ENCODE assay signal across 9 cellular contexts in genomic region chr4:54230479-54231418, GRCh38. TPM values are rescaled to one million over a fixed set of nuclear protein-coding genes. Genes with fewer than 3 reads are reported as not detected.
DNase-seq lines count a peak whose midpoint lies in the region; ATAC-seq, FAIRE-seq and TF ChIP-seq lines count a peak whose summit lies in the region.
"Had no signal": no experiment of that assay in that cellular context is flagged by ENCODE, and none has a peak within 500 bp of the region (broad histone marks: within the 10 kb centered on the region; RNA-seq: fewer than 3 reads in every experiment).

No MANE protein-coding gene starts in this region.

- FAIRE-seq in urothelium cell line (lab: Jason Lieb, UNC), result peak; percentile 74
- FAIRE-seq: K562 had no signal

- no peak overlapping the region for H2AK5ac ChIP-seq in mesenchymal stem cell (ENCODE audit: low read length, severe bottlenecking)

- peaks cover 11% of the 10 kb centered on the region for H3K4me1 Mint-ChIP-seq in MCF 10A (ENCODE audit: insufficient read depth, unreplicated experiment)

- TF ChIP-seq CTCF in breast epithelium (IDR thresholded peaks at IDR 0.05) (no peak), MCF 10A (IDR thresholded peaks at IDR 0.05; ENCODE audit: unreplicated experiment) (no peak)

- H3K4me1 ChIP-seq in breast epithelium, result peaks cover 0 to 6% of the 10 kb centered on the region in 2 donors
- H3K4me1 ChIP-seq in mesenchymal stem cell (ENCODE audit: control insufficient read depth, insufficient read depth, low read depth, low read length), result peaks cover 56% of the 10 kb centered on the region

- H3K4me3 Mint-ChIP-seq in MCF 10A (ENCODE audit: unreplicated experiment), result no peak overlapping the region

- POLR2A ChIA-PET in MCF 10A (lab: Yijun Ruan, JAX), result no interaction called here

- peak overlapping the region; percentile 27 for H4K8ac ChIP-seq in mesenchymal stem cell (ENCODE audit: low read length)

- H3K9me3 ChIP-seq in breast epithelium (no peaks in the 10 kb centered on the region), mesenchymal stem cell (ENCODE audit: control insufficient read depth, low read length) (no peaks in the 10 kb centered on the region)

- H3K27me3 ChIP-seq in breast epithelium (peaks cover 0 to 18% of the 10 kb centered on the region in 2 donors), mesenchymal stem cell (ENCODE audit: control insufficient read depth in 1 of 2, insufficient read depth in 1 of 2, low read length in 2 of 2) (peaks cover 0 to 45% of the 10 kb centered on the region in 2 experiments)

- peak in 1 of 2 donors; percentile 45 for DNase-seq in breast epithelium (ENCODE audit: low spot score in 2 of 2)
- DNase-seq in MCF 10A (ENCODE audit: unreplicated experiment), result no peak
- peak; percentile 20 for DNase-seq in dermis blood vessel endothelial cell
- DNase-seq in mesenchymal stem cell, result peak; percentile 47
- no peak for DNase-seq in urothelium cell line (ENCODE audit: low spot score)
- no peak for DNase-seq in stimulated activated CD4-positive, alpha-beta T cell treated with anti-CD3 and anti-CD28 coated beads, Interleukin-4, amount 100 ng/mL, for 24 hours
- DNase-seq in inferior parietal cortex (ENCODE audit: extremely low spot score), result no peak

- peak overlapping the region; percentile 63 for H3K4me2 ChIP-seq in mesenchymal stem cell (ENCODE audit: low read length, poor library complexity, severe bottlenecking)

- H3K18ac ChIP-seq in mesenchymal stem cell (ENCODE audit: low read depth in 1 of 2, low read length in 2 of 2), result peak overlapping the region; percentile 90 to 92

- no peak for TF ChIP-seq POLR2A in breast epithelium (IDR thresholded peaks at IDR 0.05)

- peak overlapping the region; percentile 24 to 48 for H3K23ac ChIP-seq in mesenchymal stem cell (ENCODE audit: low read length in 2 of 2)

- peak overlapping the region; percentile 38 to 79 for H2BK12ac ChIP-seq in mesenchymal stem cell (ENCODE audit: low read length in 2 of 2)

- no peaks in the 10 kb centered on the region for H3K36me3 ChIP-seq in breast epithelium
- H3K36me3 ChIP-seq in mesenchymal stem cell (ENCODE audit: control insufficient read depth in 1 of 2, insufficient read depth in 2 of 2, low read depth in 1 of 2, low read length in 2 of 2), result peaks cover 0 to 23% of the 10 kb centered on the region in 2 experiments

- H3K36me3 Mint-ChIP-seq in MCF 10A (ENCODE audit: insufficient read depth, unreplicated experiment), result no peaks in the 10 kb centered on the region

- BruUV-seq in MCF 10A (replicated peaks; lab: Mats Ljungman, UMichigan), result no TSS peak

- H3K27me3 Mint-ChIP-seq in MCF 10A (ENCODE audit: insufficient read depth, unreplicated experiment), result peaks cover 26% of the 10 kb centered on the region

- 2% methylated on average over 53 of the region's 63 CpGs for WGBS in mesenchymal stem cell

- H3K4me3 ChIP-seq in breast epithelium (peak overlapping the region; percentile 56 to 82 (median 71)), mesenchymal stem cell (ENCODE audit: insufficient read depth in 1 of 2, low read depth in 1 of 2, low read length in 2 of 2) (peak overlapping the region; percentile 16 to 93)
- H3K4me3 ChIP-seq: K562 had no signal

- CTCF ChIA-PET in MCF 10A (lab: Yijun Ruan, JAX), result interaction anchor here (0.7 to 4.3 kb wide), 7 partner anchors 296 to 1919 kb away, joined by 3 to 101 read pairs (median 3); no protein-coding TSS in a partner anchor

- H3K79me1 ChIP-seq in mesenchymal stem cell (replicated peaks; ENCODE audit: low read length, poor library complexity, severe bottlenecking), result no peaks in the 10 kb centered on the region

- no peak overlapping the region for H3K27ac Mint-ChIP-seq in MCF 10A (ENCODE audit: low read depth, unreplicated experiment)

- H2BK5ac ChIP-seq in mesenchymal stem cell (ENCODE audit: low read depth, low read length, poor library complexity, severe bottlenecking), result no peak overlapping the region

- H3K27ac ChIP-seq in breast epithelium (peak overlapping the region; percentile 86 to 93), mesenchymal stem cell (ENCODE audit: low read length, poor library complexity, severe bottlenecking) (no peak overlapping the region)

- H3K9me3 Mint-ChIP-seq in MCF 10A (ENCODE audit: unreplicated experiment), result no peaks in the 10 kb centered on the region

- H2BK120ac ChIP-seq in mesenchymal stem cell (ENCODE audit: low read depth, low read length), result peak overlapping the region; percentile 59

- H3K14ac ChIP-seq in mesenchymal stem cell (ENCODE audit: low read length in 2 of 2), result peak overlapping the region in 1 of 2 experiments; percentile 93

- peak overlapping the region; percentile 80 for H4K91ac ChIP-seq in mesenchymal stem cell (ENCODE audit: low read length)

- peak overlapping the region; percentile 99 for H3K9ac ChIP-seq in mesenchymal stem cell (ENCODE audit: low read length)

- intact Hi-C loops in breast epithelium (cut with DNase I; ENCODE audit: low total_unique reads) (no loop called here), MCF 10A (cut with micrococcal nuclease) (loop anchor here (5.0 kb wide), 2 partner anchors 738 to 918 kb away; no protein-coding TSS in a partner anchor)

- peak overlapping the region; percentile 94 for H2BK15ac ChIP-seq in mesenchymal stem cell (ENCODE audit: low read depth, poor library complexity, severe bottlenecking)

- no peak for ATAC-seq in HG03442 (IDR thresholded peaks at IDR 0.05; ENCODE audit: unreplicated experiment)
- ATAC-seq: K562 had no signal

- H2AFZ ChIP-seq in mesenchymal stem cell (ENCODE audit: low read depth, low read length), result no peak overlapping the region

- H3K4ac ChIP-seq in mesenchymal stem cell (ENCODE audit: low read depth in 1 of 2, low read length in 2 of 2), result peak overlapping the region; percentile 35 to 96

RNA-seq across cellular contexts. Expression of gene PDGFRA, which starts 1.7 kb away (rescaled TPM):
- 100 to 1,000 TPM; 125 to 154 (median 130) TPM for total RNA-seq in breast epithelium
- not detected in 2 replicates for total RNA-seq in MCF 10A (2022)
- 0.65 and 1.5 TPM in 2 replicates for total RNA-seq in dermis blood vessel endothelial cell
- polyA plus RNA-seq in mesenchymal stem cell (2013, experiment 1 of 2), result 343 TPM
- polyA plus RNA-seq in mesenchymal stem cell (2013, experiment 2 of 2), result 347 TPM
- polyA plus RNA-seq: K562 had no signal

Comparison
In these comparisons a context has a peak if more than half of its experiments do, and no peak if none do; other contexts are left out.
1. RNA of gene PDGFRA, which starts 1.7 kb away (total RNA-seq): 125 to 154 TPM in breast epithelium; 0.65 to 1.5 TPM in dermis blood vessel endothelial cell and not detected in MCF 10A; every median in the first group is over 10 times any median in the second.
2. DNase-seq: peak in dermis blood vessel endothelial cell (single experiment) and mesenchymal stem cell (single experiment); none in MCF 10A (single experiment), urothelium cell line (single experiment), stimulated activated CD4-positive, alpha-beta T cell treated with anti-CD3 and anti-CD28 coated beads, Interleukin-4, amount 100 ng/mL, for 24 hours (single experiment) and inferior parietal cortex (single experiment).